In the genomic region with DNA sequence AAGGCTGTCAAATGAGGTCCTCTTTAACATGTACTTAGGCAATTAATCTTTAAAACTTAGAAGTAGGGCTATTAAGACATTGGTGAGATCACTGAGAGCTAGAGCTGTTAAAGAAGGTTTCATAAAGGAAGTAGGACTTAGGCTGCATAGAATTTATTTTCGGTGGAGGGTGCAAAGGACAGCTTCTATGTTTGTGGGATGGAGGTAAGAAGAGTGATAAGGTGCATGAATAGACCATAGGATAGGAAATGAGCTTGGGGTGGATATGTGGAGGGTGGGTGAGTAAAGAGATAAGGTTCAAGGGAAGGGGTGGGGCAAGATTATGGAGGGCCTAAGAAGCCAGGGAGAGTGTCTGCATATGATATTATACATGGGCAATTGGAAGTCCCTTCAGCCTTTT, we compare ENCODE assay signal across 1 cellular context.
A peak's percentile ranks its signal among the peaks of the same experiment; 100 is the strongest.
TF ChIP-seq lines count a peak whose summit lies in the region.

No MANE protein-coding gene starts in this region.

TF ChIP-seq in K562, 482 proteins besides CTCF, POLR2A, EP300 and RAD21 (continues in another document):
- TF ChIP-seq HES1 (IDR thresholded peaks at IDR 0.05; ENCODE audit: low read depth) (no peak), ZNF561 (CRISPR knock-in tag; conservative IDR thresholded peaks at IDR 0.05) (no peak), ZNF57 (CRISPR knock-in tag; IDR thresholded peaks at IDR 0.05) (no peak), HBP1 (CRISPR knock-in tag; IDR thresholded peaks at IDR 0.05) (no peak), PML (IDR thresholded peaks at IDR 0.05; ENCODE audit: low read length) (no peak), TCF7 (IDR thresholded peaks at IDR 0.05; ENCODE audit: borderline replicate concordance) (no peak), ELK1 (CRISPR knock-in tag; IDR thresholded peaks at IDR 0.05) (no peak), ZBTB1 (CRISPR knock-in tag; IDR thresholded peaks at IDR 0.05; ENCODE audit: borderline replicate concordance, low read depth) (no peak), PBX2 (CRISPR knock-in tag; IDR thresholded peaks at IDR 0.05; ENCODE audit: low read depth) (no peak), PBX2 (tag; conservative IDR thresholded peaks at IDR 0.05; ENCODE audit: low read depth) (no peak), NFIC (IDR thresholded peaks at IDR 0.05) (no peak), SMARCE1 (IDR thresholded peaks at IDR 0.05) (peak; percentile 64; the same call in 1 of the 2 replicates), NFYB (IDR thresholded peaks at IDR 0.05; ENCODE audit: extremely low read depth, insufficient read length) (no peak), MCM3 (IDR thresholded peaks at IDR 0.05) (no peak), ZBTB17 (CRISPR knock-in tag; IDR thresholded peaks at IDR 0.05) (no peak), DIDO1 (tag; IDR thresholded peaks at IDR 0.05; ENCODE audit: low read depth) (no peak), ERF (CRISPR knock-in tag; IDR thresholded peaks at IDR 0.05) (no peak), KAT8 (IDR thresholded peaks at IDR 0.05; ENCODE audit: low read depth) (no peak), RFX7 (CRISPR knock-in tag; IDR thresholded peaks at IDR 0.05) (no peak), NKRF (IDR thresholded peaks at IDR 0.05; ENCODE audit: borderline replicate concordance) (no peak), RCOR1 (IDR thresholded peaks at IDR 0.05; ENCODE audit: borderline replicate concordance in 1 of 2, low read depth in 2 of 2, low read length in 2 of 2) (peak in 1 of 2 experiments; percentile 78; a peak in 1 of 4 replicates), XRCC3 (IDR thresholded peaks at IDR 0.05) (no peak), GATA2 (CRISPR knock-in tag; IDR thresholded peaks at IDR 0.05) (no peak), E4F1 (CRISPR knock-in tag; IDR thresholded peaks at IDR 0.05; ENCODE audit: borderline replicate concordance) (no peak), ZNF668 (CRISPR knock-in tag; IDR thresholded peaks at IDR 0.05) (no peak), NCOR1 (IDR thresholded peaks at IDR 0.05) (peak; percentile 69), FOXP4 (CRISPR knock-in tag; IDR thresholded peaks at IDR 0.05; ENCODE audit: borderline replicate concordance) (no peak), ZNF695 (CRISPR knock-in tag; IDR thresholded peaks at IDR 0.05) (no peak), NR2C1 (IDR thresholded peaks at IDR 0.05) (no peak), NR2C1 (tag; IDR thresholded peaks at IDR 0.05) (no peak), ZNF408 (CRISPR knock-in tag; IDR thresholded peaks at IDR 0.05; ENCODE audit: low read depth) (no peak), RAD51 (IDR thresholded peaks at IDR 0.05; ENCODE audit: borderline replicate concordance, low read depth) (no peak), FOSL1 (tag; conservative IDR thresholded peaks at IDR 0.05) (no peak), BMI1 (IDR thresholded peaks at IDR 0.05; ENCODE audit: low read length) (no peak), ZNF644 (tag; IDR thresholded peaks at IDR 0.05; ENCODE audit: low read depth) (no peak), TOE1 (IDR thresholded peaks at IDR 0.05; ENCODE audit: borderline replicate concordance) (no peak), TOE1 (CRISPR knock-in tag; IDR thresholded peaks at IDR 0.05; ENCODE audit: borderline replicate concordance, low read depth) (no peak), THRAP3 (IDR thresholded peaks at IDR 0.05; ENCODE audit: borderline replicate concordance) (no peak), MAZ (CRISPR knock-in tag; conservative IDR thresholded peaks at IDR 0.05 in 1 of 2, IDR thresholded peaks at IDR 0.05 in 1 of 2) (no peak), TEAD1 (CRISPR knock-in tag; IDR thresholded peaks at IDR 0.05) (no peak), ZNF586 (CRISPR knock-in tag; conservative IDR thresholded peaks at IDR 0.05) (no peak), ZNF232 (CRISPR knock-in tag; IDR thresholded peaks at IDR 0.05) (no peak), NELFE (IDR thresholded peaks at IDR 0.05; ENCODE audit: insufficient read depth, insufficient read length) (no peak), FOXM1 (IDR thresholded peaks at IDR 0.05; ENCODE audit: low read depth) (no peak), FOXM1 (CRISPR knock-in tag; IDR thresholded peaks at IDR 0.05; ENCODE audit: low read depth) (no peak), ZNF766 (CRISPR knock-in tag; conservative IDR thresholded peaks at IDR 0.05) (no peak)
- TF ChIP-seq, protein P1, sequence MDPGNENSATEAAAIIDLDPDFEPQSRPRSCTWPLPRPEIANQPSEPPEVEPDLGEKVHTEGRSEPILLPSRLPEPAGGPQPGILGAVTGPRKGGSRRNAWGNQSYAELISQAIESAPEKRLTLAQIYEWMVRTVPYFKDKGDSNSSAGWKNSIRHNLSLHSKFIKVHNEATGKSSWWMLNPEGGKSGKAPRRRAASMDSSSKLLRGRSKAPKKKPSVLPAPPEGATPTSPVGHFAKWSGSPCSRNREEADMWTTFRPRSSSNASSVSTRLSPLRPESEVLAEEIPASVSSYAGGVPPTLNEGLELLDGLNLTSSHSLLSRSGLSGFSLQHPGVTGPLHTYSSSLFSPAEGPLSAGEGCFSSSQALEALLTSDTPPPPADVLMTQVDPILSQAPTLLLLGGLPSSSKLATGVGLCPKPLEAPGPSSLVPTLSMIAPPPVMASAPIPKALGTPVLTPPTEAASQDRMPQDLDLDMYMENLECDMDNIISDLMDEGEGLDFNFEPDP (CRISPR knock-in tag; IDR thresholded peaks at IDR 0.05): no peak
- TF ChIP-seq, protein P2, sequence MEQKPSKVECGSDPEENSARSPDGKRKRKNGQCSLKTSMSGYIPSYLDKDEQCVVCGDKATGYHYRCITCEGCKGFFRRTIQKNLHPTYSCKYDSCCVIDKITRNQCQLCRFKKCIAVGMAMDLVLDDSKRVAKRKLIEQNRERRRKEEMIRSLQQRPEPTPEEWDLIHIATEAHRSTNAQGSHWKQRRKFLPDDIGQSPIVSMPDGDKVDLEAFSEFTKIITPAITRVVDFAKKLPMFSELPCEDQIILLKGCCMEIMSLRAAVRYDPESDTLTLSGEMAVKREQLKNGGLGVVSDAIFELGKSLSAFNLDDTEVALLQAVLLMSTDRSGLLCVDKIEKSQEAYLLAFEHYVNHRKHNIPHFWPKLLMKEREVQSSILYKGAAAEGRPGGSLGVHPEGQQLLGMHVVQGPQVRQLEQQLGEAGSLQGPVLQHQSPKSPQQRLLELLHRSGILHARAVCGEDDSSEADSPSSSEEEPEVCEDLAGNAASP (IDR thresholded peaks at IDR 0.05): no peak
- TF ChIP-seq, protein P3, sequence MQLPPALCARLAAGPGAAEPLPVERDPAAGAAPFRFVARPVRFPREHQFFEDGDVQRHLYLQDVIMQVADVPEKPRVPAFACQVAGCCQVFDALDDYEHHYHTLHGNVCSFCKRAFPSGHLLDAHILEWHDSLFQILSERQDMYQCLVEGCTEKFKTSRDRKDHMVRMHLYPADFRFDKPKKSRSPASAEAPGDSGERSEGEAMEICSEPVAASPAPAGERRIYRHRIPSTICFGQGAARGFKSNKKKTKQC (CRISPR knock-in tag; IDR thresholded peaks at IDR 0.05): no peak
- TF ChIP-seq, protein P4, sequence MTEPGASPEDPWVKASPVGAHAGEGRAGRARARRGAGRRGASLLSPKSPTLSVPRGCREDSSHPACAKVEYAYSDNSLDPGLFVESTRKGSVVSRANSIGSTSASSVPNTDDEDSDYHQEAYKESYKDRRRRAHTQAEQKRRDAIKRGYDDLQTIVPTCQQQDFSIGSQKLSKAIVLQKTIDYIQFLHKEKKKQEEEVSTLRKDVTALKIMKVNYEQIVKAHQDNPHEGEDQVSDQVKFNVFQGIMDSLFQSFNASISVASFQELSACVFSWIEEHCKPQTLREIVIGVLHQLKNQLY (CRISPR knock-in tag; conservative IDR thresholded peaks at IDR 0.05): no peak
